ENCODE assay signal across 29 cellular contexts in the genomic region with DNA sequence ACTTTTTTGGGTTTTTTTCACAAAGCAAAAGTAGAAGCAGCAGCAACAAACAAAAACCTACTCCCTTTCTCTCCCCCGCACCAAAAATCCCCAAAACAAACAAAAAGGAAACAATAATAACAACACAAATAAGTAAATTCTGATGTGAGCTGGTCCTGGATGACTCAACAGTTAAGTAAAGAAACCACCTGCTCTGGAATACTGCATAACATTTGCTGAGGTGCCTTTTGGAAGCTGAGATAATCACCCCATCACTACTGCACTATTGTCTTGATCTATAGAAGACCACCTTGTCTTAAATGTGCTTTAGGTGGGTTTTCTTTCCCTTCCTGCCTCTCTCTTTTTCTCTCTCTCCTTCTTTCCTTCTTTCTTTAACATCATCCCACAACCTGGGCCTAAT.
"Had no signal": no experiment of that assay in that cellular context is flagged by ENCODE, and none has a peak within 500 bp of the region (broad histone marks: within the 10 kb centered on the region; RNA-seq: fewer than 3 reads in every experiment).

No MANE protein-coding gene starts in this region.

- H2AFZ ChIP-seq: neural progenitor cell, parathyroid adenoma had no signal

- ATAC-seq: gastroesophageal sphincter; left cardiac atrium; lower lobe of right lung; natural killer cell; psoas muscle; sciatic nerve; stimulated activated naive B cell treated with anti-CD40 and anti-IgM and Interleukin-4, amounts not matched to agents 10 μg/mL and 1 μg/mL and 100 μg/mL, for 72 hours; stimulated activated naive CD8-positive, alpha-beta T cell treated with anti-CD3 and anti-CD28 coated beads, Interleukin-15, amount 100 ng/mL, for 72 hours; upper lobe of right lung had no signal

- FAIRE-seq: kidney had no signal

- H3K27me3 ChIP-seq: gastroesophageal sphincter, neural progenitor cell, testis, upper lobe of right lung, vagina had no signal

- H3K4me2 ChIP-seq: neural progenitor cell had no signal

- H3K4me1 ChIP-seq: esophagus muscularis mucosa, gastroesophageal sphincter, lower lobe of right lung, parathyroid adenoma, psoas muscle, spleen, testis, tibial nerve, upper lobe of right lung, vagina had no signal

- H3K9me3 ChIP-seq: esophagus muscularis mucosa, gastroesophageal sphincter, left ventricle myocardium inferior, lower lobe of right lung, psoas muscle, spleen, testis, tibial nerve, upper lobe of right lung, vagina had no signal

- H3K4me1 Mint-ChIP-seq: memory B cell; natural killer cell; stimulated activated naive B cell treated with anti-CD40 and anti-IgM and Interleukin-4, amounts not matched to agents 10 μg/mL and 1 μg/mL and 100 μg/mL, for 72 hours; stimulated activated naive CD8-positive, alpha-beta T cell treated with anti-CD3 and anti-CD28 coated beads, Interleukin-15, amount 100 ng/mL, for 72 hours had no signal

- H3K9me3 Mint-ChIP-seq: memory B cell; natural killer cell; neural progenitor cell; stimulated activated naive B cell treated with anti-CD40 and anti-IgM and Interleukin-4, amounts not matched to agents 10 μg/mL and 1 μg/mL and 100 μg/mL, for 72 hours; stimulated activated naive CD8-positive, alpha-beta T cell treated with anti-CD3 and anti-CD28 coated beads, Interleukin-15, amount 100 ng/mL, for 72 hours had no signal

- H3K36me3 Mint-ChIP-seq: mesothelial cell of epicardium; natural killer cell; neural progenitor cell; stimulated activated naive B cell treated with anti-CD40 and anti-IgM and Interleukin-4, amounts not matched to agents 10 μg/mL and 1 μg/mL and 100 μg/mL, for 72 hours had no signal

- H3K4me3 Mint-ChIP-seq: memory B cell; mesothelial cell of epicardium; natural killer cell; neural progenitor cell; stimulated activated naive B cell treated with anti-CD40 and anti-IgM and Interleukin-4, amounts not matched to agents 10 μg/mL and 1 μg/mL and 100 μg/mL, for 72 hours; stimulated activated naive CD8-positive, alpha-beta T cell treated with anti-CD3 and anti-CD28 coated beads, Interleukin-15, amount 100 ng/mL, for 72 hours had no signal

- H3K9ac ChIP-seq: neural progenitor cell, parathyroid adenoma had no signal

- H3K27me3 Mint-ChIP-seq: stimulated activated naive CD8-positive, alpha-beta T cell treated with anti-CD3 and anti-CD28 coated beads, Interleukin-15, amount 100 ng/mL, for 72 hours had no signal

- H3K27ac ChIP-seq: dorsolateral prefrontal cortex, epithelial cell of prostate, esophagus muscularis mucosa, gastroesophageal sphincter, left ventricle myocardium inferior, lower lobe of right lung, neural progenitor cell, parathyroid adenoma, psoas muscle, spleen, testis, tibial nerve, upper lobe of right lung, vagina had no signal

- H3K79me2 ChIP-seq: parathyroid adenoma had no signal

- H3K36me3 ChIP-seq: esophagus muscularis mucosa, gastroesophageal sphincter, left ventricle myocardium inferior, lower lobe of right lung, neural progenitor cell, spleen, tibial nerve, upper lobe of right lung, vagina had no signal

- H3K27ac Mint-ChIP-seq: memory B cell; mesothelial cell of epicardium; natural killer cell; neural progenitor cell; stimulated activated naive B cell treated with anti-CD40 and anti-IgM and Interleukin-4, amounts not matched to agents 10 μg/mL and 1 μg/mL and 100 μg/mL, for 72 hours had no signal

- H3K4me3 ChIP-seq: dorsolateral prefrontal cortex, esophagus muscularis mucosa, gastroesophageal sphincter, left ventricle myocardium inferior, lower lobe of right lung, neural progenitor cell, psoas muscle, spleen, testis, tibial nerve, upper lobe of right lung, vagina had no signal

- DNase-seq: cortex of kidney; dorsolateral prefrontal cortex; effector CD8-positive, alpha-beta T cell; kidney; left cardiac atrium; left ventricle myocardium inferior; lower lobe of right lung; natural killer cell; occipital lobe; psoas muscle; retina; spleen; stimulated activated CD4-positive, alpha-beta T cell treated with anti-CD3 and anti-CD28 coated beads, Interleukin-15, amount 100 ng/mL, for 24 hours; stimulated activated CD4-positive, alpha-beta T cell treated with anti-CD3 and anti-CD28 coated beads, Interleukin-1b, Interleukin-23, amount 100 ng/mL, for 48 hours; stimulated activated CD4-positive, alpha-beta T cell treated with anti-CD3 and anti-CD28 coated beads, Interleukin-4, amount 100 ng/mL, for 24 hours; stimulated activated naive B cell treated with anti-CD40 and anti-IgM and Interleukin-4, amounts not matched to agents 10 μg/mL and 1 μg/mL and 100 μg/mL, for 72 hours; stimulated activated naive CD8-positive, alpha-beta T cell treated with anti-CD3 and anti-CD28 coated beads, Interleukin-15, amount 100 ng/mL, for 72 hours; testis; upper lobe of right lung had no signal
